8 cellular contexts compared by ENCODE assay signal in the genomic region with DNA sequence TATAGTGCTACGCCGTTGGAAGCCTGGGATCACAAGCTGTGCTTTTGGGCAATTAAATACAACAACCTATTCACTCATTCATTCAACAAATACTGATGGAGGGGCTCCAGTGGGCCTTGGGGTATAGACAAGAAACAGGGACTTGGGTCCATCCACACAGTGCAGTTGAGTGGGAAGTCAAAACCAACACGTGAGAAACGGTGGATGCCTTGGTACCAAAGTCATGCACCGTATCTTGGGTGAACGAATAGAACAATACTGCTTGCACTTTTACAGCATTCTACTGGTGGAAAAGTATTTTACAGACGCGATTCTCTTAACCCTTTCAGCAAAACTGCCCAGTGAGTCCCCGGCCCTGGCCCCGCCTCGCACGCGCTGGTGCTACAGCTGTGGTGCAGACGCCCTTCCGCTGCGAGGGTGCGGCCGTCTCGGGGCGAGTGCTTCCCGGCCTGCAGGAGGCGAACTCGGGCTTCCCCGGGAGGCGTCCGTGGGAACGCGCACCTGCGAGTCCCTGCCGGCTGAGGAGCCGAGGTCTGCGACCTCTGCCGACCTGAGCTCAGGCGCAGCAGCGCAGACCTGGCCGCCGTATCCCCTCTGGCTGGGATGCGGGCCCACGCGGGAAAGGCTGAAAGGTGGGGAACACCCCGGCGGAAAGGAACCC. TPM values are rescaled to one million over a fixed set of nuclear protein-coding genes. Genes with fewer than 3 reads are reported as not detected.
DNase-seq lines count a peak whose midpoint lies in the region; ATAC-seq and TF ChIP-seq lines count a peak whose summit lies in the region.

No MANE protein-coding gene starts in this region.

- H3K79me1 ChIP-seq in trophoblast cell (ENCODE audit: low read length) = peaks cover 13% of the 10 kb centered on the region

- peak overlapping the region; percentile 90 for H3K4me3 ChIP-seq in SJCRH30
- H3K4me3 ChIP-seq in trophoblast cell (ENCODE audit: low read depth, low read length) = peak overlapping the region; percentile 67
- H3K4me3 ChIP-seq in upper lobe of left lung = peak overlapping the region; percentile 52 to 95 (median 94)

- peak overlapping the region; percentile 78 for H4K8ac ChIP-seq in trophoblast cell (ENCODE audit: low read depth, low read length)

- H3K14ac ChIP-seq in trophoblast cell (ENCODE audit: low read length) = peak overlapping the region; percentile 71

- peak overlapping the region; percentile 84 for H3K18ac ChIP-seq in trophoblast cell (ENCODE audit: low read length)

- H2AK5ac ChIP-seq in trophoblast cell (ENCODE audit: low read length) = no peak overlapping the region

- in situ Hi-C loops in Caki2 (cut with HindIII; ENCODE audit: low pct_unique_long_range_greater_than_20kb, low sequenced_read_pairs) = no loop called here

- peak overlapping the region; percentile 26 for H2AFZ ChIP-seq in trophoblast cell (ENCODE audit: insufficient read depth, low read length, poor library complexity)

- WGBS in trophoblast cell (ENCODE audit: extremely low coverage, insufficient coverage, insufficient read length) = no CpG with 5 or more reads among the region's 42 CpGs
- WGBS in upper lobe of left lung, 2 donors = 5 to 19% methylated on average over 17 to 41 of the region's 42 CpGs

- peaks cover 12% of the 10 kb centered on the region for H3K79me2 ChIP-seq in trophoblast cell (ENCODE audit: control insufficient read depth, insufficient read depth, low read length, poor library complexity)

- no peak for TF ChIP-seq EP300 in upper lobe of left lung (IDR thresholded peaks at IDR 0.05)

- H3K27ac ChIP-seq in SJCRH30 (no peak overlapping the region), trophoblast cell (ENCODE audit: low read depth, low read length) (peak overlapping the region; percentile 75), upper lobe of left lung (peak overlapping the region; percentile 84 to 90 (median 89))

- peak overlapping the region; percentile 71 for H2BK5ac ChIP-seq in trophoblast cell (ENCODE audit: low read depth, low read length, poor library complexity)

- TF ChIP-seq CTCF in GM20000 (IDR thresholded peaks at IDR 0.05; ENCODE audit: extremely low read depth, missing control alignments) (peak; percentile 68), upper lobe of left lung (IDR thresholded peaks at IDR 0.05) (peak; percentile 48 to 86 (median 76))

- no peaks in the 10 kb centered on the region for H3K36me3 ChIP-seq in SJCRH30
- peaks cover 8 to 13% of the 10 kb centered on the region in 2 experiments for H3K36me3 ChIP-seq in trophoblast cell (ENCODE audit: control insufficient read depth in 1 of 2, insufficient read depth in 2 of 2, low read length in 2 of 2)
- H3K36me3 ChIP-seq in upper lobe of left lung = no peaks in the 10 kb centered on the region

- no peaks in the 10 kb centered on the region for H3K27me3 ChIP-seq in SJCRH30
- H3K27me3 ChIP-seq in trophoblast cell (ENCODE audit: insufficient read depth, low read length) = no peaks in the 10 kb centered on the region
- no peaks in the 10 kb centered on the region for H3K27me3 ChIP-seq in upper lobe of left lung

- peak in 1 of 4 donors; percentile 46 for TF ChIP-seq POLR2A in upper lobe of left lung (IDR thresholded peaks at IDR 0.05)

- intact Hi-C loops in Right ventricle myocardium superior (cut with DNase I) = no loop called here

- peaks cover 4% of the 10 kb centered on the region for H3K4me1 ChIP-seq in SJCRH30
- peaks cover 15 to 16% of the 10 kb centered on the region in 2 experiments for H3K4me1 ChIP-seq in trophoblast cell (ENCODE audit: control insufficient read depth in 1 of 2, insufficient read depth in 2 of 2, low read length in 2 of 2)
- peaks cover 9 to 25% (median 13%) of the 10 kb centered on the region in 4 donors for H3K4me1 ChIP-seq in upper lobe of left lung

- peak overlapping the region; percentile 50 for H3K4ac ChIP-seq in trophoblast cell (ENCODE audit: low read depth, low read length)

- peak overlapping the region; percentile 92 for H3K4me2 ChIP-seq in trophoblast cell (ENCODE audit: low read length)

- ATAC-seq in Right ventricle myocardium superior (ENCODE audit: poor library complexity) (peak; percentile 78), upper lobe of left lung (ENCODE audit: low FRiP score in 2 of 2) (peak; percentile 87 to 89)

- H3K23ac ChIP-seq in trophoblast cell (ENCODE audit: low read length) = no peak overlapping the region

- peak overlapping the region; percentile 8 for H3K9ac ChIP-seq in trophoblast cell (ENCODE audit: low read length)

- H3K9me3 ChIP-seq in SJCRH30 (replicated peaks) = no peaks in the 10 kb centered on the region
- no peaks in the 10 kb centered on the region for H3K9me3 ChIP-seq in trophoblast cell (ENCODE audit: insufficient read depth, low read depth, low read length)
- no peaks in the 10 kb centered on the region for H3K9me3 ChIP-seq in upper lobe of left lung

- peak overlapping the region; percentile 71 for H4K91ac ChIP-seq in trophoblast cell (ENCODE audit: low read depth, low read length)

- H4K12ac ChIP-seq in trophoblast cell (ENCODE audit: low read depth, low read length) = peak overlapping the region; percentile 70

- H2BK120ac ChIP-seq in trophoblast cell (ENCODE audit: insufficient read depth, low read length, poor library complexity) = peak overlapping the region; percentile 64

- peak overlapping the region; percentile 78 for H2BK12ac ChIP-seq in trophoblast cell (ENCODE audit: low read length)

- peak; percentile 61 for DNase-seq in Caki2 (ENCODE audit: low read depth)
- peak; percentile 68 for DNase-seq in GM20000 (ENCODE audit: low spot score)
- DNase-seq in HK-2 (ENCODE audit: unreplicated experiment) = peak; percentile 74
- DNase-seq in SJCRH30 = peak; percentile 77 to 80
- DNase-seq in activated naive CD4-positive, alpha-beta T cell treated with Interleukin-2 at 50 U/mL for 16 hours = peak; percentile 70
- DNase-seq in Right ventricle myocardium superior = peak; percentile 91
- DNase-seq in trophoblast cell = peak in 1 of 2 donors; percentile 18
- peak; percentile 81 to 94 for DNase-seq in upper lobe of left lung

RNA-seq across cellular contexts. Expression of a gene that starts 8.3 kb away (rescaled TPM):
- 2.3 and 11.4 TPM in 2 replicates for total RNA-seq in Caki2 (2014; rRNA removed; shearing (Covaris generic); ENCODE audit: low replicate concordance)
- total RNA-seq in SJCRH30 (2014; rRNA removed; shearing (Covaris generic)) = 3.8 and 4.1 TPM in 2 replicates
- total RNA-seq in Right ventricle myocardium superior (30.2 TPM), upper lobe of left lung (10 to 100 TPM in 5 of 6 donors, 1 to 10 TPM in 1; 7.8 to 23.5 (median 14.5) TPM)
- 85.2 and 86.7 TPM in 2 replicates for polyA plus RNA-seq in trophoblast cell (2013)
